Comparison of ENCODE assay signal across 1 cellular context in genomic region chr12:124007356-124007755, GRCh38.
TF ChIP-seq lines count a peak whose summit lies in the region.

No MANE protein-coding gene starts in this region.

TF ChIP-seq in GM23338, 12 proteins besides CTCF, POLR2A, EP300 and RAD21 (continued from another document):
- TF ChIP-seq ZNF462 (CRISPR knock-in tag; IDR thresholded peaks at IDR 0.05), result no peak
- TF ChIP-seq JUNB (IDR thresholded peaks at IDR 0.05; ENCODE audit: unreplicated experiment), result no peak
- no peak for TF ChIP-seq EZH2phosphoT487 (IDR thresholded peaks at IDR 0.05; ENCODE audit: unreplicated experiment)
- TF ChIP-seq CREB1 (CRISPR knock-in tag; IDR thresholded peaks at IDR 0.05; ENCODE audit: low read depth), result no peak
- no peak for TF ChIP-seq ZNF331 (CRISPR knock-in tag; IDR thresholded peaks at IDR 0.05; ENCODE audit: low read depth)
- TF ChIP-seq REST (IDR thresholded peaks at IDR 0.05; ENCODE audit: unreplicated experiment), result no peak
